Comparison of ENCODE assay signal across 13 cellular contexts in genomic region chr21:42080788-42081083, GRCh38. TPM values are rescaled to one million over a fixed set of nuclear protein-coding genes. Genes with fewer than 3 reads are reported as not detected.
DNase-seq lines count a peak whose midpoint lies in the region; FAIRE-seq and TF ChIP-seq lines count a peak whose summit lies in the region.
"Had no signal": no experiment of that assay in that cellular context is flagged by ENCODE, and none has a peak within 500 bp of the region (broad histone marks: within the 10 kb centered on the region; RNA-seq: fewer than 3 reads in every experiment).

No MANE protein-coding gene starts in this region.

- no peaks in the 10 kb centered on the region for H3K27me3 Mint-ChIP-seq in chondrocyte (ENCODE audit: low read depth)
- no peaks in the 10 kb centered on the region for H3K27me3 Mint-ChIP-seq in activated T-cell treated with anti-CD3 and anti-CD28 coated beads, Interleukin-2, amount 50 U/mL, for 24 hours

- peaks cover 23% of the 10 kb centered on the region for H3K4me1 Mint-ChIP-seq in chondrocyte (ENCODE audit: low read depth)
- no peaks in the 10 kb centered on the region for H3K4me1 Mint-ChIP-seq in activated T-cell treated with anti-CD3 and anti-CD28 coated beads, Interleukin-2, amount 50 U/mL, for 24 hours (ENCODE audit: low read depth)

- no peaks in the 10 kb centered on the region for H3K9me3 Mint-ChIP-seq in chondrocyte (ENCODE audit: low read depth)
- H3K9me3 Mint-ChIP-seq in activated T-cell treated with anti-CD3 and anti-CD28 coated beads, Interleukin-2, amount 50 U/mL, for 24 hours = no peaks in the 10 kb centered on the region
- H3K9me3 Mint-ChIP-seq: stimulated activated naive B cell treated with anti-CD40 and anti-IgM and Interleukin-4, amounts not matched to agents 10 μg/mL and 1 μg/mL and 100 μg/mL, for 72 hours had no signal

- FAIRE-seq in HTR-8/SVneo (lab: Jason Lieb, UNC) = peak; percentile 9

- TF ChIP-seq CTCF in astrocyte of the cerebellum (IDR thresholded peaks at IDR 0.05; ENCODE audit: low read depth, low read length, missing control alignments) (no peak), chondrocyte (IDR thresholded peaks at IDR 0.05) (no peak)

- no peak overlapping the region for H3K27ac Mint-ChIP-seq in chondrocyte (ENCODE audit: unreplicated experiment)
- H3K27ac Mint-ChIP-seq in activated T-cell treated with anti-CD3 and anti-CD28 coated beads, Interleukin-2, amount 50 U/mL, for 24 hours = no peak overlapping the region
- H3K27ac Mint-ChIP-seq: stimulated activated naive B cell treated with anti-CD40 and anti-IgM and Interleukin-4, amounts not matched to agents 10 μg/mL and 1 μg/mL and 100 μg/mL, for 72 hours had no signal

- H3K4me3 ChIP-seq in astrocyte of the cerebellum (ENCODE audit: low read depth, low read length) = no peak overlapping the region
- H3K4me3 ChIP-seq: colonic mucosa had no signal

- DNase-seq in AG08395 (ENCODE audit: low spot score) (peak; percentile 88), HTR-8/SVneo (ENCODE audit: insufficient read length, low spot score) (no peak), astrocyte of the cerebellum (ENCODE audit: low read depth) (peak; percentile 53), kidney tubule cell (ENCODE audit: low spot score) (peak; percentile 27), chondrocyte (ENCODE audit: low spot score) (no peak), HEK293T (ENCODE audit: extremely low spot score) (no peak)
- no peak for DNase-seq in activated T-cell treated with anti-CD3 and anti-CD28 coated beads, Interleukin-2, amount 50 U/mL, for 24 hours
- DNase-seq in effector CD4-positive, alpha-beta T cell = no peak
- DNase-seq: activated CD8-positive, alpha-beta memory T cell treated with anti-CD3 and anti-CD28 coated beads, Interleukin-2, amount 50 U/mL, for 48 hours; BE2C; colonic mucosa; NCI-H774; stimulated activated naive B cell treated with anti-CD40 and anti-IgM and Interleukin-4, amounts not matched to agents 10 μg/mL and 1 μg/mL and 100 μg/mL, for 72 hours had no signal

- CTCF ChIA-PET in HEK293T (lab: Yijun Ruan, JAX) = interaction anchor here (0.6 kb wide), 2 partner anchors 264 to 393 kb away, joined by 3 to 4 read pairs; no protein-coding TSS in a partner anchor

- POLR2A ChIA-PET in HEK293T (lab: Yijun Ruan, JAX) = interaction anchor here (0.6 kb wide), 1 partner anchor 105 kb away, joined by 3 read pairs; no protein-coding TSS in a partner anchor

- no peak overlapping the region for H3K4me3 Mint-ChIP-seq in chondrocyte (ENCODE audit: unreplicated experiment)
- H3K4me3 Mint-ChIP-seq in activated T-cell treated with anti-CD3 and anti-CD28 coated beads, Interleukin-2, amount 50 U/mL, for 24 hours = no peak overlapping the region
- H3K4me3 Mint-ChIP-seq: stimulated activated naive B cell treated with anti-CD40 and anti-IgM and Interleukin-4, amounts not matched to agents 10 μg/mL and 1 μg/mL and 100 μg/mL, for 72 hours had no signal

- in situ Hi-C loops in astrocyte of the cerebellum (cut with HindIII; ENCODE audit: low sequenced_read_pairs) = loop anchor here (25.0 kb wide), 1 partner anchor 143 kb away; no protein-coding TSS in a partner anchor

- no peaks in the 10 kb centered on the region for H3K36me3 Mint-ChIP-seq in chondrocyte (ENCODE audit: low read depth)
- no peaks in the 10 kb centered on the region for H3K36me3 Mint-ChIP-seq in activated T-cell treated with anti-CD3 and anti-CD28 coated beads, Interleukin-2, amount 50 U/mL, for 24 hours (ENCODE audit: low read depth)
- H3K36me3 Mint-ChIP-seq: stimulated activated naive B cell treated with anti-CD40 and anti-IgM and Interleukin-4, amounts not matched to agents 10 μg/mL and 1 μg/mL and 100 μg/mL, for 72 hours had no signal

TF ChIP-seq in HEK293T, 16 proteins besides CTCF, POLR2A, EP300 and RAD21:
- TF ChIP-seq ZNF384 (IDR thresholded peaks at IDR 0.05) = no peak
- no peak for TF ChIP-seq CTBP1 (IDR thresholded peaks at IDR 0.05; ENCODE audit: borderline replicate concordance)
- TF ChIP-seq LEF1 (IDR thresholded peaks at IDR 0.05; ENCODE audit: borderline replicate concordance) = no peak
- no peak for TF ChIP-seq FOXM1 (IDR thresholded peaks at IDR 0.05; ENCODE audit: borderline replicate concordance)
- TF ChIP-seq BHLHE40 (IDR thresholded peaks at IDR 0.05; ENCODE audit: borderline replicate concordance) = no peak

RNA-seq across cellular contexts. Expression of gene UMODL1, which starts 9.6 kb away (rescaled TPM):
- 0.29 TPM in 1 of 3 replicates, not detected in the others for total RNA-seq in chondrocyte

Comparison
In these comparisons a context has a peak if more than half of its experiments do, and no peak if none do; other contexts are left out.
1. DNase-seq: peak in AG08395 (single experiment), astrocyte of the cerebellum (single experiment) and kidney tubule cell (single experiment); none in HTR-8/SVneo (single experiment), chondrocyte (single experiment), activated T-cell treated with anti-CD3 and anti-CD28 coated beads, Interleukin-2, amount 50 U/mL, for 24 hours (single experiment), effector CD4-positive, alpha-beta T cell (single experiment) and HEK293T (single experiment).